8 cellular contexts compared by ENCODE assay signal in genomic region chr10:119516381-119517234, GRCh38. TPM values are rescaled to one million over a fixed set of nuclear protein-coding genes. Genes with fewer than 3 reads are reported as not detected.
A peak's percentile ranks its signal among the peaks of the same experiment; 100 is the strongest.
DNase-seq lines count a peak whose midpoint lies in the region; ATAC-seq and TF ChIP-seq lines count a peak whose summit lies in the region.

No MANE protein-coding gene starts in this region.

- no peaks in the 10 kb centered on the region for H3K27me3 ChIP-seq in CD8-positive, alpha-beta memory T cell (ENCODE audit: insufficient read depth, low read length, poor library complexity, severe bottlenecking)
- H3K27me3 ChIP-seq in HUES6 (ENCODE audit: control insufficient read depth, insufficient read depth, low read length) (no peaks in the 10 kb centered on the region), esophagus (ENCODE audit: control insufficient read depth in 1 of 2, insufficient read depth in 2 of 2, low read length in 2 of 2) (no peaks in the 10 kb centered on the region)

- peak overlapping the region; percentile 90 to 98 (median 96) for H3K27ac Mint-ChIP-seq in CD8-positive, alpha-beta memory T cell
- no peak overlapping the region for H3K27ac Mint-ChIP-seq in endothelial cell (ENCODE audit: unreplicated experiment)

- no peaks in the 10 kb centered on the region for H3K9me3 Mint-ChIP-seq in CD8-positive, alpha-beta memory T cell
- H3K9me3 Mint-ChIP-seq in endothelial cell (ENCODE audit: unreplicated experiment) = no peaks in the 10 kb centered on the region

- H3K27me3 Mint-ChIP-seq in CD8-positive, alpha-beta memory T cell = no peaks in the 10 kb centered on the region
- peaks cover 11% of the 10 kb centered on the region for H3K27me3 Mint-ChIP-seq in endothelial cell (ENCODE audit: unreplicated experiment)

- CTCF ChIA-PET in CD8-positive, alpha-beta memory T cell (lab: Charles Lee) = interaction anchor here (1.2 to 4.7 kb wide), 8 partner anchors 10 to 343 kb away, joined by 3 to 42 read pairs (median 8); partner anchors contain the start of gene RGS10

- peaks cover 27% of the 10 kb centered on the region for H3K36me3 ChIP-seq in CD8-positive, alpha-beta memory T cell (ENCODE audit: insufficient read depth, low read length)
- H3K36me3 ChIP-seq in HUES6 (ENCODE audit: control insufficient read depth, insufficient read depth, low read length) = no peaks in the 10 kb centered on the region; the same call in 1 of the 2 replicates
- peaks cover 0 to 7% of the 10 kb centered on the region in 2 donors for H3K36me3 ChIP-seq in esophagus (ENCODE audit: control insufficient read depth in 2 of 2, insufficient read depth in 2 of 2, low read length in 1 of 2)

- H3K36me3 Mint-ChIP-seq in CD8-positive, alpha-beta memory T cell = peaks cover 0 to 48% (median 9%) of the 10 kb centered on the region in 3 donors
- peaks cover 3% of the 10 kb centered on the region for H3K36me3 Mint-ChIP-seq in endothelial cell (ENCODE audit: low read depth, unreplicated experiment)

- peak overlapping the region; percentile 58 for H3K27ac ChIP-seq in CD8-positive, alpha-beta memory T cell (ENCODE audit: low read depth, low read length)
- H3K27ac ChIP-seq in HUES6 (ENCODE audit: low read depth, low read length) (peak overlapping the region; percentile 34; the same call in 1 of the 2 replicates), esophagus (ENCODE audit: low read depth in 2 of 2, low read length in 1 of 2) (peak overlapping the region; percentile 42 to 71)

- H3K4me3 Mint-ChIP-seq in CD8-positive, alpha-beta memory T cell = peak overlapping the region; percentile 41 to 89 (median 76)
- H3K4me3 Mint-ChIP-seq in endothelial cell (ENCODE audit: unreplicated experiment) = no peak overlapping the region

- peak overlapping the region; percentile 2 for H3K9ac ChIP-seq in HUES6 (ENCODE audit: low read length)

- peak; percentile 82 for ATAC-seq in GM21390 (IDR thresholded peaks at IDR 0.05; ENCODE audit: unreplicated experiment)

- DNase-seq in CD8-positive, alpha-beta memory T cell = peak; percentile 29 to 82 (median 51)
- peak; percentile 60 to 68 for DNase-seq in activated CD4-positive, alpha-beta T cell treated with anti-CD3 and anti-CD28 coated beads for 24 hours (ENCODE audit: low read depth in 2 of 2)
- DNase-seq in stimulated activated CD4-positive, alpha-beta T cell treated with anti-CD3 and anti-CD28 coated beads, Interleukin-4, amount 100 ng/mL, for 1 hour = peak; percentile 63
- DNase-seq in endothelial cell (ENCODE audit: low spot score) (no peak), NCI-H1436 (lab: John Stamatoyannopoulos, UW) (no peak)

- H3K9me3 ChIP-seq in CD8-positive, alpha-beta memory T cell (ENCODE audit: low read length) = no peaks in the 10 kb centered on the region
- no peaks in the 10 kb centered on the region for H3K9me3 ChIP-seq in HUES6 (ENCODE audit: control insufficient read depth, insufficient read depth, low read depth, low read length)
- no peaks in the 10 kb centered on the region for H3K9me3 ChIP-seq in esophagus (ENCODE audit: control insufficient read depth in 2 of 2, insufficient read depth in 1 of 2, low read depth in 1 of 2, low read length in 1 of 2)

- peaks cover 67% of the 10 kb centered on the region for H3K4me1 ChIP-seq in CD8-positive, alpha-beta memory T cell (ENCODE audit: insufficient read depth, low read length)
- H3K4me1 ChIP-seq in HUES6 (ENCODE audit: control insufficient read depth, insufficient read depth, low read length) = peaks cover 23% of the 10 kb centered on the region
- H3K4me1 ChIP-seq in esophagus (ENCODE audit: control insufficient read depth in 2 of 2, insufficient read depth in 2 of 2, low read length in 1 of 2) = peaks cover 0 to 8% of the 10 kb centered on the region in 2 donors

- WGBS in esophagus, 2 donors = 66 to 69% methylated on average over 21 of the region's 21 CpGs

- POLR2A ChIA-PET in CD8-positive, alpha-beta memory T cell (lab: Charles Lee) = interaction anchor here (2.8 to 3.4 kb wide), 2 partner anchors 14 to 25 kb away, joined by 9 to 24 read pairs; partner anchors contain the start of gene RGS10

- no peak for TF ChIP-seq CTCF in endothelial cell (IDR thresholded peaks at IDR 0.05; ENCODE audit: unreplicated experiment)

- peak overlapping the region; percentile 40 for H3K4me3 ChIP-seq in CD8-positive, alpha-beta memory T cell (ENCODE audit: low read length)
- H3K4me3 ChIP-seq in HUES6 (ENCODE audit: low read depth, low read length) = no peak overlapping the region
- H3K4me3 ChIP-seq in esophagus (ENCODE audit: low read depth in 1 of 2, low read length in 2 of 2) = no peak overlapping the region

- H3K4me1 Mint-ChIP-seq in CD8-positive, alpha-beta memory T cell = peaks cover 44 to 64% (median 62%) of the 10 kb centered on the region in 3 donors
- H3K4me1 Mint-ChIP-seq in endothelial cell (ENCODE audit: unreplicated experiment) = peaks cover 47% of the 10 kb centered on the region

RNA-seq across cellular contexts. Expression of gene RGS10, which starts 25.9 kb away (rescaled TPM):
- total RNA-seq in CD8-positive, alpha-beta memory T cell = 100 to 1,000 TPM; 127 to 130 TPM
- polyA plus RNA-seq in CD8-positive, alpha-beta memory T cell = 182 TPM
- 10 to 100 TPM; 50.4 to 63.9 TPM for polyA plus RNA-seq in esophagus
- total RNA-seq in endothelial cell (ENCODE audit: unreplicated experiment) = 20.0 TPM

Comparison
In these comparisons a context has a peak if more than half of its experiments do, and no peak if none do; other contexts are left out.
1. DNase-seq: peak in CD8-positive, alpha-beta memory T cell (5 of 5), activated CD4-positive, alpha-beta T cell treated with anti-CD3 and anti-CD28 coated beads for 24 hours (2 of 2) and stimulated activated CD4-positive, alpha-beta T cell treated with anti-CD3 and anti-CD28 coated beads, Interleukin-4, amount 100 ng/mL, for 1 hour (single experiment); none in endothelial cell (single experiment) and NCI-H1436 (single experiment).
2. Peak in every context shown above with its lines, with median percentiles within 50 percentile points of each other: H3K27ac ChIP-seq.